In genomic region chr5:106163233-106163632, GRCh38 we compare ENCODE assay signal across 25 cellular contexts.
"Had no signal": no experiment of that assay in that cellular context is flagged by ENCODE, and none has a peak within 500 bp of the region (broad histone marks: within the 10 kb centered on the region; RNA-seq: fewer than 3 reads in every experiment).

No MANE protein-coding gene starts in this region.

- H3K4me3 ChIP-seq: stomach, suprapubic skin, thoracic aorta, thyroid gland, tibial artery, tibial nerve, transverse colon, upper lobe of left lung, upper lobe of right lung, uterus, vagina had no signal

- H3K4me1 ChIP-seq: stomach, suprapubic skin, testis, thyroid gland, tibial nerve, transverse colon, upper lobe of left lung, upper lobe of right lung, uterus, vagina had no signal

- DNase-seq: stimulated activated CD4-positive, alpha-beta T cell treated with anti-CD3 and anti-CD28 coated beads, Interleukin-2, amount 100 ng/mL, for 48 hours; stimulated activated CD4-positive, alpha-beta T cell treated with anti-CD3 and anti-CD28 coated beads, Interleukin-4, amount 100 ng/mL, for 1 hour; stimulated activated CD4-positive, alpha-beta T cell treated with anti-CD3 and anti-CD28 coated beads, Interleukin-4, amount 100 ng/mL, for 24 hours; stimulated activated CD4-positive, alpha-beta T cell treated with anti-CD3 and anti-CD28 coated beads, Interleukin-4, amount 100 ng/mL, for 4 hours; stimulated activated CD8-positive, alpha-beta memory T cell treated with anti-CD3 and anti-CD28 coated beads, Interleukin-4, amount 100 ng/mL, for 48 hours; stimulated activated naive B cell treated with anti-CD40 and anti-IgM and Interleukin-4, amounts not matched to agents 10 μg/mL and 1 μg/mL and 100 μg/mL, for 72 hours; stimulated activated naive CD4-positive, alpha-beta T cell; stimulated activated naive CD4-positive, alpha-beta T cell treated with Interleukin-2 at 50 U/mL for 16 hours; stimulated activated naive CD8-positive, alpha-beta T cell treated with anti-CD3 and anti-CD28 coated beads, Interleukin-15, amount 100 ng/mL, for 72 hours; stimulated activated naive CD8-positive, alpha-beta T cell treated with anti-CD3 and anti-CD28 coated beads, Interleukin-15, Interleukin-2, amounts not matched to agents 100 U/mL and 50 U/mL, for 24 hours; stomach; substantia nigra; testis; thyroid gland; tibial artery; transverse colon; trophoblast cell; upper lobe of right lung; uterus had no signal

- H3K9me3 ChIP-seq: stomach, suprapubic skin, testis, thoracic aorta, thyroid gland, tibial artery, tibial nerve, transverse colon, upper lobe of left lung, upper lobe of right lung, uterus, vagina had no signal

- FAIRE-seq: urothelium cell line had no signal

- H3K36me3 ChIP-seq: stomach, suprapubic skin, thoracic aorta, thyroid gland, tibial artery, tibial nerve, transverse colon, upper lobe of left lung, upper lobe of right lung, uterus, vagina had no signal

- H3K27ac ChIP-seq: stomach, suprapubic skin, testis, thoracic aorta, thyroid gland, tibial artery, tibial nerve, transverse colon, upper lobe of left lung, upper lobe of right lung, uterus, vagina had no signal
